ENCODE assay signal across 23 cellular contexts in the genomic region with DNA sequence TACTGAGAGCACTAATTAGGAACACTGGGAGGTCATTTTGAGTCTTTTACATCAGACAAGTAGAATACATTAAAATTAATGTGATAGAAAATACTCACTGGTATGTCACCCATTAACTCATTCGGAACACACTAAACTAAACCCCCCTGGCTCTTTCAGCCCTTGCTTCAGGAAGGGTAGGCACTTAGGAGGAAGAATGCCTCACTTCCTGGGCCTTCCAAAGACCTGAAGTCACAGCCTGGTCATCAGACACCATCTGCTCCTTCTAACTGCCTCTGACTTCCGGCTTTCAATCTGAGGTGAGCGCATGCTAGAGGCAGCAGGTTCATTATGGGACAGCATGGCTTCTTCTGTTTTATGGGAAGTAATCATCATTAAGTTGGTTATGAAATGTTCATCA.
"Had no signal": no experiment of that assay in that cellular context is flagged by ENCODE, and none has a peak within 500 bp of the region (broad histone marks: within the 10 kb centered on the region; RNA-seq: fewer than 3 reads in every experiment).

No MANE protein-coding gene starts in this region.

- H3K27me3 Mint-ChIP-seq: activated CD4-positive, alpha-beta T cell treated with anti-CD3 and anti-CD28 coated beads, Interleukin-2, amount 10 ng/mL, durations not matched to agents 7 days and 5 days; activated T-cell treated with anti-CD3 and anti-CD28 coated beads, Interleukin-2, amount 50 U/mL, for 24 hours; natural killer cell treated with Interleukin-12 subunit alpha and Interleukin-12 subunit beta and Interleukin-15 and Interleukin-18, amount 100 ng/mL, for 72 hours; stimulated activated naive CD8-positive, alpha-beta T cell treated with anti-CD3 and anti-CD28 coated beads, Interleukin-15, amount 100 ng/mL, for 72 hours had no signal

- H3K27me3 ChIP-seq: body of pancreas, esophagus muscularis mucosa, neutrophil, pancreas, suprapubic skin, transverse colon had no signal

- H3K36me3 Mint-ChIP-seq: natural killer cell treated with Interleukin-12 subunit alpha and Interleukin-12 subunit beta and Interleukin-15 and Interleukin-18, amount 100 ng/mL, for 72 hours had no signal

- H3K4me2 ChIP-seq: smooth muscle cell had no signal

- H3K27ac ChIP-seq: body of pancreas, esophagus muscularis mucosa, lower lobe of right lung, neutrophil, pancreas, suprapubic skin, transverse colon had no signal

- H3K27ac Mint-ChIP-seq: activated CD4-positive, alpha-beta T cell treated with anti-CD3 and anti-CD28 coated beads, Interleukin-2, amount 10 ng/mL, durations not matched to agents 7 days and 5 days; activated CD8-positive, alpha-beta T cell treated with anti-CD3 and anti-CD28 coated beads, Interleukin-2, amount 10 ng/mL, durations not matched to agents 7 days and 5 days; activated naive CD4-positive, alpha-beta T cell treated with anti-CD3 and anti-CD28 coated beads for 36 hours; activated T-cell treated with anti-CD3 and anti-CD28 coated beads, Interleukin-2, amount 50 U/mL, for 24 hours; activated T-helper 2 cell treated with anti-CD3 and anti-CD28 coated beads, Interferon-gamma antibody, Interleukin-2, Interleukin-4, amounts not matched to agents 10 μg/mL and 5 μg/mL and 100 μg/mL, durations not matched to agents 14 hours and 24 hours and 36 hours; natural killer cell treated with Interleukin-12 subunit alpha and Interleukin-12 subunit beta and Interleukin-15 and Interleukin-18, amount 100 ng/mL, for 72 hours; stimulated activated naive CD8-positive, alpha-beta T cell treated with anti-CD3 and anti-CD28 coated beads, Interleukin-15, amount 100 ng/mL, for 72 hours had no signal

- H3K4me1 ChIP-seq: body of pancreas, esophagus muscularis mucosa, lower lobe of right lung, pancreas, suprapubic skin, transverse colon had no signal

- ATAC-seq: activated CD4-positive, CD25-positive, alpha-beta regulatory T cell treated with anti-CD3 and anti-CD28 coated beads, Interleukin-2, amount 50 U/mL, for 24 hours; activated CD8-positive, alpha-beta T cell treated with anti-CD3 and anti-CD28 coated beads, Interleukin-2, amount 10 ng/mL, durations not matched to agents 7 days and 5 days; body of pancreas; lower lobe of right lung; natural killer cell treated with Interleukin-12 subunit alpha and Interleukin-12 subunit beta and Interleukin-15 and Interleukin-18, amount 100 ng/mL, for 72 hours; pancreas; sciatic nerve; stimulated activated naive CD8-positive, alpha-beta T cell treated with anti-CD3 and anti-CD28 coated beads, Interleukin-15, amount 100 ng/mL, for 72 hours had no signal

- H3K4me1 Mint-ChIP-seq: activated CD4-positive, alpha-beta T cell treated with anti-CD3 and anti-CD28 coated beads, Interleukin-2, amount 10 ng/mL, durations not matched to agents 7 days and 5 days; stimulated activated naive CD8-positive, alpha-beta T cell treated with anti-CD3 and anti-CD28 coated beads, Interleukin-15, amount 100 ng/mL, for 72 hours had no signal

- H3K4me3 Mint-ChIP-seq: activated CD4-positive, alpha-beta T cell treated with anti-CD3 and anti-CD28 coated beads, Interleukin-2, amount 10 ng/mL, durations not matched to agents 7 days and 5 days; activated CD8-positive, alpha-beta T cell treated with anti-CD3 and anti-CD28 coated beads, Interleukin-2, amount 10 ng/mL, durations not matched to agents 7 days and 5 days; activated naive CD4-positive, alpha-beta T cell treated with anti-CD3 and anti-CD28 coated beads for 36 hours; activated T-cell treated with anti-CD3 and anti-CD28 coated beads, Interleukin-2, amount 50 U/mL, for 24 hours; natural killer cell treated with Interleukin-12 subunit alpha and Interleukin-12 subunit beta and Interleukin-15 and Interleukin-18, amount 100 ng/mL, for 72 hours; stimulated activated naive CD8-positive, alpha-beta T cell treated with anti-CD3 and anti-CD28 coated beads, Interleukin-15, amount 100 ng/mL, for 72 hours had no signal

- DNase-seq: activated CD4-positive, alpha-beta T cell treated with anti-CD3 and anti-CD28 coated beads, Interleukin-2, amount 10 ng/mL, durations not matched to agents 7 days and 5 days; activated CD8-positive, alpha-beta T cell treated with anti-CD3 and anti-CD28 coated beads, Interleukin-2, amount 10 ng/mL, durations not matched to agents 7 days and 5 days; activated naive CD4-positive, alpha-beta T cell treated with anti-CD3 and anti-CD28 coated beads for 36 hours; activated T-cell treated with anti-CD3 and anti-CD28 coated beads, Interleukin-2, amount 50 U/mL, for 24 hours; body of pancreas; dermis blood vessel endothelial cell; effector memory CD4-positive, alpha-beta T cell; hippocampal formation; islet precursor cell; lower lobe of right lung; pancreas; stimulated activated CD4-positive, alpha-beta T cell treated with anti-CD3 and anti-CD28 coated beads, Interleukin-4, amount 100 ng/mL, for 1 hour; stimulated activated naive CD8-positive, alpha-beta T cell treated with anti-CD3 and anti-CD28 coated beads, Interleukin-15, amount 100 ng/mL, for 72 hours; T-helper 9 cell; transverse colon had no signal

- H3K4me3 ChIP-seq: body of pancreas, esophagus muscularis mucosa, lower lobe of right lung, pancreas, smooth muscle cell, suprapubic skin, transverse colon had no signal

- H3K9me3 ChIP-seq: body of pancreas, esophagus muscularis mucosa, neutrophil, pancreas, transverse colon had no signal

- H3K36me3 ChIP-seq: esophagus muscularis mucosa, lower lobe of right lung, neutrophil, pancreas, suprapubic skin, transverse colon had no signal
